ENCODE assay signal across 24 cellular contexts in genomic region chr15:35741881-35742280, GRCh38.
"Had no signal": no experiment of that assay in that cellular context is flagged by ENCODE, and none has a peak within 500 bp of the region (broad histone marks: within the 10 kb centered on the region; RNA-seq: fewer than 3 reads in every experiment).

No MANE protein-coding gene starts in this region.

- H3K9me3 ChIP-seq: ascending aorta, body of pancreas had no signal

- FAIRE-seq: TTC549 had no signal

- H3K36me3 ChIP-seq: ascending aorta had no signal

- H3K9me3 Mint-ChIP-seq: activated T-helper 2 cell treated with anti-CD3 and anti-CD28 coated beads, Interferon-gamma antibody, Interleukin-2, Interleukin-4, amounts not matched to agents 10 μg/mL and 5 μg/mL and 100 μg/mL, durations not matched to agents 14 hours and 24 hours and 36 hours had no signal

- H3K27ac Mint-ChIP-seq: activated CD8-positive, alpha-beta T cell treated with anti-CD3 and anti-CD28 coated beads for 36 hours; activated naive CD8-positive, alpha-beta T cell treated with anti-CD3 and anti-CD28 coated beads, Interleukin-2, amount 10 ng/mL, durations not matched to agents 7 days and 5 days; activated T-cell treated with anti-CD3 and anti-CD28 coated beads, Interleukin-2, amount 50 U/mL, for 72 hours; activated T-helper 2 cell treated with anti-CD3 and anti-CD28 coated beads, Interferon-gamma antibody, Interleukin-2, Interleukin-4, amounts not matched to agents 10 μg/mL and 5 μg/mL and 100 μg/mL, durations not matched to agents 14 hours and 24 hours and 36 hours had no signal

- ATAC-seq: activated CD4-positive, CD25-positive, alpha-beta regulatory T cell treated with anti-CD3 and anti-CD28 coated beads, Interleukin-2, amount 50 U/mL, for 24 hours; activated CD8-positive, alpha-beta T cell treated with anti-CD3 and anti-CD28 coated beads for 36 hours; activated T-cell treated with anti-CD3 and anti-CD28 coated beads, Interleukin-2, amount 50 U/mL, for 72 hours; body of pancreas had no signal

- H3K4me1 Mint-ChIP-seq: activated naive CD8-positive, alpha-beta T cell treated with anti-CD3 and anti-CD28 coated beads, Interleukin-2, amount 10 ng/mL, durations not matched to agents 7 days and 5 days had no signal

- H3K27ac ChIP-seq: ascending aorta, body of pancreas had no signal

- DNase-seq: activated CD4-positive, alpha-beta T cell treated with anti-CD3 and anti-CD28 coated beads for 4 hours; activated CD8-positive, alpha-beta memory T cell treated with anti-CD3 and anti-CD28 coated beads, Interleukin-2, amount 50 U/mL, for 4 hours; activated CD8-positive, alpha-beta T cell treated with anti-CD3 and anti-CD28 coated beads for 36 hours; activated gamma-delta T cell treated with Interleukin-2 at 50 U/mL for 16 hours; activated naive CD4-positive, alpha-beta T cell treated with anti-CD3 and anti-CD28 coated beads, Interleukin-2, amount 50 U/mL, for 16 hours; activated naive CD8-positive, alpha-beta T cell treated with anti-CD3 and anti-CD28 coated beads, Interleukin-2, amount 10 ng/mL, durations not matched to agents 7 days and 5 days; activated T-cell treated with anti-CD3 and anti-CD28 coated beads, Interleukin-2, amount 50 U/mL, for 72 hours; amniotic stem cell; body of pancreas; Karpas-422; MM.1S; NCI-H1105; NCI-H1436; NCI-H1694 treated with DMSO at 0.1 percent for 48 hours; NCI-H2029 treated with DMSO at 0.1 percent for 48 hours; NCI-H524 treated with DMSO at 0.1 percent for 48 hours; NCI-H82; SIG-M5; T-helper 2 cell; T1000 had no signal

- H3K4me3 ChIP-seq: ascending aorta, body of pancreas had no signal

- H3K4me3 Mint-ChIP-seq: activated CD8-positive, alpha-beta T cell treated with anti-CD3 and anti-CD28 coated beads for 36 hours; activated naive CD8-positive, alpha-beta T cell treated with anti-CD3 and anti-CD28 coated beads, Interleukin-2, amount 10 ng/mL, durations not matched to agents 7 days and 5 days; activated T-cell treated with anti-CD3 and anti-CD28 coated beads, Interleukin-2, amount 50 U/mL, for 72 hours had no signal

- H3K36me3 Mint-ChIP-seq: activated naive CD8-positive, alpha-beta T cell treated with anti-CD3 and anti-CD28 coated beads, Interleukin-2, amount 10 ng/mL, durations not matched to agents 7 days and 5 days had no signal

- H3K4me1 ChIP-seq: ascending aorta, body of pancreas had no signal

- H3K27me3 ChIP-seq: ascending aorta, body of pancreas had no signal
